ENCODE assay signal across 29 cellular contexts in genomic region chr5:42837601-42838000, GRCh38. TPM values are rescaled to one million over a fixed set of nuclear protein-coding genes. Genes with fewer than 3 reads are reported as not detected.
DNase-seq lines count a peak whose midpoint lies in the region; ATAC-seq, FAIRE-seq and TF ChIP-seq lines count a peak whose summit lies in the region.
"Had no signal": no experiment of that assay in that cellular context is flagged by ENCODE, and none has a peak within 500 bp of the region (broad histone marks: within the 10 kb centered on the region; RNA-seq: fewer than 3 reads in every experiment).

No MANE protein-coding gene starts in this region.

- no peak overlapping the region for H3K27ac ChIP-seq in liver (ENCODE audit: low read depth in 1 of 2, low read length in 2 of 2)
- no peak overlapping the region for H3K27ac ChIP-seq in right lobe of liver
- no peak overlapping the region for H3K27ac ChIP-seq in K562 (ENCODE audit: extremely low read depth, low read depth, low read length)
- peak overlapping the region; percentile 9 to 40 for H3K27ac ChIP-seq in mucosa of rectum (ENCODE audit: low read depth in 2 of 2, low read length in 2 of 2)
- H3K27ac ChIP-seq: 22Rv1, A549, BLaER1 had no signal

- TF ChIP-seq EP300 in K562 (IDR thresholded peaks at IDR 0.05; ENCODE audit: low read length) = no peak

- no TSS peak for BruUV-seq in K562 (replicated peaks; lab: Mats Ljungman, UMichigan)

- H3K36me3 ChIP-seq in liver (ENCODE audit: control insufficient read depth in 4 of 4, insufficient read depth in 3 of 4, low read depth in 1 of 4, low read length in 3 of 4) = no peaks in the 10 kb centered on the region
- H3K36me3 ChIP-seq in right lobe of liver = no peaks in the 10 kb centered on the region
- no peaks in the 10 kb centered on the region for H3K36me3 ChIP-seq in K562 (ENCODE audit: control insufficient read depth, insufficient read depth, low read length)
- no peaks in the 10 kb centered on the region for H3K36me3 ChIP-seq in mucosa of rectum (ENCODE audit: control insufficient read depth in 2 of 2, insufficient read depth in 2 of 2, low read length in 2 of 2)
- H3K36me3 ChIP-seq: BE2C, BLaER1 had no signal

- no peaks in the 10 kb centered on the region for H3K9me1 ChIP-seq in K562 (ENCODE audit: control insufficient read depth, insufficient read depth, low read length)

- H3K27me3 ChIP-seq in liver (ENCODE audit: control insufficient read depth in 4 of 4, insufficient read depth in 4 of 4, low read length in 3 of 4) (no peaks in the 10 kb centered on the region), right lobe of liver (no peaks in the 10 kb centered on the region), K562 (ENCODE audit: control insufficient read depth in 2 of 2, insufficient read depth in 2 of 2, low read length in 2 of 2) (no peaks in the 10 kb centered on the region), mucosa of rectum (ENCODE audit: control insufficient read depth in 2 of 2, insufficient read depth in 2 of 2, low read length in 2 of 2) (no peaks in the 10 kb centered on the region)
- H3K27me3 ChIP-seq: BE2C, BLaER1 had no signal

- peak overlapping the region; percentile 65 for H2AFZ ChIP-seq in K562 (ENCODE audit: low read depth, low read length)

- H3K4me2 ChIP-seq in K562 (ENCODE audit: insufficient read depth, low read length) = no peak overlapping the region
- H3K4me2 ChIP-seq: A549, BLaER1 had no signal

- H3K79me2 ChIP-seq in K562 (ENCODE audit: control insufficient read depth, insufficient read depth, low read length) = no peaks in the 10 kb centered on the region

- in situ Hi-C loops in K562 (cut with MboI) = no loop called here

- H3K9ac ChIP-seq in liver (ENCODE audit: low read depth in 1 of 2, low read length in 2 of 2) (no peak overlapping the region), K562 (ENCODE audit: insufficient read depth in 1 of 2, low read depth in 2 of 2, low read length in 2 of 2) (no peak overlapping the region), mucosa of rectum (ENCODE audit: low read depth in 1 of 2, low read length in 2 of 2) (no peak overlapping the region)
- H3K9ac ChIP-seq: BLaER1 had no signal

- CTCF ChIA-PET in K562 (lab: Yijun Ruan, JAX; ENCODE audit: low intra/inter-chr PET ratio) = no interaction called here

- DNase-seq in Right ventricle myocardium inferior (ENCODE audit: missing footprints) (no peak), cardiac septum (ENCODE audit: low spot score) (no peak), right lobe of liver (no peak), K562 (ENCODE audit: extremely low read depth in 1 of 4, low spot score in 3 of 4) (no peak)
- DNase-seq: AML-193; BE2C; C1 segment of cervical spinal cord; CD4-positive, alpha-beta memory T cell; CD4-positive, CD25-positive, alpha-beta regulatory T cell; CD8-positive, alpha-beta memory T cell; COR-L47; DMS 273 treated with DMSO at 0.1 percent for 48 hours; DMS153; DMS53; DMS79; DND-41; EL; GDM1 had no signal

- 89% methylated on average over 3 of the region's 3 CpGs for WGBS in liver
- WGBS in right lobe of liver (ENCODE audit: insufficient coverage, low coverage, low lambda C conversion rate, missing lambda C conversion rate) = 68% methylated on average over 3 of the region's 3 CpGs
- WGBS in K562 (ENCODE audit: insufficient coverage, low coverage, missing lambda C conversion rate) = 16% methylated on average over 3 of the region's 3 CpGs

- H3K9me3 ChIP-seq in liver (ENCODE audit: control insufficient read depth in 4 of 4, low read length in 3 of 4) (no peaks in the 10 kb centered on the region), right lobe of liver (no peaks in the 10 kb centered on the region), K562 (replicated peaks; ENCODE audit: control insufficient read depth, insufficient read depth, low read depth, low read length) (no peaks in the 10 kb centered on the region), mucosa of rectum (ENCODE audit: control insufficient read depth in 2 of 2, low read length in 2 of 2) (no peaks in the 10 kb centered on the region)
- H3K9me3 ChIP-seq: A549, BE2C had no signal

- no peaks in the 10 kb centered on the region for H4K20me1 ChIP-seq in K562 (replicated peaks; ENCODE audit: control insufficient read depth, insufficient read depth, low read length)
- H4K20me1 ChIP-seq: BLaER1 had no signal

- peak; percentile 38 for ATAC-seq in Right ventricle myocardium inferior
- no peak for ATAC-seq in right lobe of liver
- ATAC-seq in K562 = no peak
- ATAC-seq in HG02852 (IDR thresholded peaks at IDR 0.05; ENCODE audit: unreplicated experiment) = no peak
- ATAC-seq in GM19324 (IDR thresholded peaks at IDR 0.05; ENCODE audit: low FRiP score, unreplicated experiment) = no peak
- ATAC-seq: A549, GM12878 had no signal

- TF ChIP-seq POLR2A in right lobe of liver (IDR thresholded peaks at IDR 0.05) (no peak), K562 (conservative IDR thresholded peaks at IDR 0.05) (no peak)

- intact Hi-C loops in Right ventricle myocardium inferior (cut with DNase I) (no loop called here), cardiac septum (cut with DNase I) (no loop called here), right lobe of liver (cut with DNase I) (no loop called here), K562 (cut with micrococcal nuclease) (no loop called here)

- H3K4me1 ChIP-seq in liver (ENCODE audit: control insufficient read depth in 4 of 4, insufficient read depth in 4 of 4, low read length in 3 of 4) (peaks cover 13 to 33% (median 23%) of the 10 kb centered on the region in 4 donors), right lobe of liver (peaks cover 0 to 24% (median 8%) of the 10 kb centered on the region in 4 donors), K562 (replicated peaks in 1 of 2; ENCODE audit: control insufficient read depth in 2 of 2, insufficient read depth in 2 of 2, low read length in 2 of 2) (peaks cover 4 to 10% of the 10 kb centered on the region in 2 experiments; a peak in 3 of 5 replicates), mucosa of rectum (ENCODE audit: control insufficient read depth in 2 of 2, insufficient read depth in 2 of 2, low read length in 2 of 2) (peaks cover 0 to 3% of the 10 kb centered on the region in 2 donors)
- H3K4me1 ChIP-seq: A549, BE2C, BLaER1 had no signal

- POLR2A ChIA-PET in K562 (lab: Yijun Ruan, JAX) = interaction anchor here (0.7 to 1.4 kb wide), 4 partner anchors 18 to 27 kb away, joined by 3 to 4 read pairs (median 4); no protein-coding TSS in a partner anchor

- TF ChIP-seq RAD21 in liver (IDR thresholded peaks at IDR 0.05) = no peak
- TF ChIP-seq RAD21 in K562 (CRISPR knock-in tag; conservative IDR thresholded peaks at IDR 0.05 in 1 of 2, IDR thresholded peaks at IDR 0.05 in 1 of 2) = no peak

- TF ChIP-seq CTCF in liver (IDR thresholded peaks at IDR 0.05; ENCODE audit: low read depth, low read length, missing input control) = no peak
- TF ChIP-seq CTCF in right lobe of liver (IDR thresholded peaks at IDR 0.05) = no peak
- TF ChIP-seq CTCF in K562 (IDR thresholded peaks at IDR 0.05 in 2 of 3, conservative IDR thresholded peaks at IDR 0.05 in 1 of 3; ENCODE audit: insufficient read depth in 2 of 3, low read depth in 1 of 3, low read length in 3 of 3) = no peak

- no peak for FAIRE-seq in K562 (lab: Jason Lieb, UNC)
- FAIRE-seq: A549, GM12878, GM12892, GM18507 had no signal

- H3K4me3 ChIP-seq in liver (ENCODE audit: low read depth in 1 of 3, low read length in 3 of 3) (no peak overlapping the region), right lobe of liver (no peak overlapping the region), K562 (no peak overlapping the region), mucosa of rectum (ENCODE audit: low read length in 2 of 2) (no peak overlapping the region)
- H3K4me3 ChIP-seq: A549, BLaER1, GM12878 had no signal

TF ChIP-seq in liver, 16 proteins besides CTCF, POLR2A, EP300 and RAD21 (continues in another document):
- peak; percentile 40 for TF ChIP-seq YY1 (IDR thresholded peaks at IDR 0.05)
- no peak for TF ChIP-seq HNF4G (IDR thresholded peaks at IDR 0.05)

TF ChIP-seq in K562, 482 proteins besides CTCF, POLR2A, EP300 and RAD21:
- TF ChIP-seq GABPB1 (CRISPR knock-in tag; IDR thresholded peaks at IDR 0.05) = no peak
- no peak for TF ChIP-seq POU5F1 (IDR thresholded peaks at IDR 0.05; ENCODE audit: borderline replicate concordance, low read depth, low read length, partially characterized antibody)
- peak in 1 of 3 experiments; percentile 53 for TF ChIP-seq YY1 (IDR thresholded peaks at IDR 0.05; ENCODE audit: borderline replicate concordance in 1 of 3, control insufficient read depth in 1 of 3, extremely low read depth in 1 of 3, insufficient read depth in 3 of 3, insufficient read length in 1 of 3, insufficient replicate concordance in 2 of 3, low read depth in 1 of 3, low read length in 2 of 3)
- TF ChIP-seq PML (IDR thresholded peaks at IDR 0.05; ENCODE audit: low read length) = no peak
TF ChIP-seq in K562: peak in this region for 1.

RNA-seq across cellular contexts. Expression of gene SELENOP, which starts 25.9 kb away (rescaled TPM):
- total RNA-seq in Right ventricle myocardium inferior = 284 TPM
- 149 TPM for total RNA-seq in cardiac septum
- 1,000 to 10,000 TPM in 1 of 2 donors, 100 to 1,000 TPM in 1; 944 to 1,776 TPM for total RNA-seq in liver
- polyA plus RNA-seq in liver = 1,000 to 10,000 TPM in 1 of 2 donors, 100 to 1,000 TPM in 1; 880 to 1,788 TPM
- total RNA-seq in right lobe of liver = 1,000 to 10,000 TPM; 1,892 to 2,891 (median 2,149) TPM
- total RNA-seq in K562 (2011; cell fraction: chromatin; rRNA removed; ENCODE audit: low replicate concordance) = 2.3 and 8.7 TPM in 2 replicates
- total RNA-seq in K562 (2011; cell fraction: nucleolus; rRNA removed) = 0.67 and 3.2 TPM in 2 replicates
- total RNA-seq in K562 (2011; cell fraction: nucleoplasm; rRNA removed) = 4.3 and 4.7 TPM in 2 replicates
- total RNA-seq in K562 (2014; rRNA removed) = 3.3 and 5.6 TPM in 2 replicates
- 4.2 and 4.5 TPM in 2 replicates for total RNA-seq in K562 (2014; rRNA removed; fragmentation: Illumina TruSeq; extraction: Trizol)
- total RNA-seq in K562 (2015; rRNA removed; fragmentation: Illumina TruSeq; extraction: Trizol) = 5.2 and 6.3 TPM in 2 replicates
- 6.0 and 6.2 TPM in 2 replicates for total RNA-seq in K562 (2021)
- polyA plus RNA-seq in K562 (2011; rRNA removed) = 3.2 and 4.3 TPM in 2 replicates
- 2.1 and 2.5 TPM in 2 replicates for polyA plus RNA-seq in K562 (2011; cell fraction: cytosol; rRNA removed)
- 1.9 and 2.5 TPM in 2 replicates for polyA plus RNA-seq in K562 (2011; cell fraction: nucleus; rRNA removed)
- polyA plus RNA-seq in K562 (2012) = 5.5 and 10.3 TPM in 2 replicates
- polyA plus RNA-seq in K562 (2014; fragmentation: Illumina TruSeq; extraction: Trizol) = 4.5 TPM in 2 replicates
- polyA plus RNA-seq in K562 (2014; fragmentation: Nextera tagmentation; extraction: Ambion mirVana) = 1 to 10 TPM; 4.4 to 5.8 TPM
- polyA plus RNA-seq in K562 (2014; rRNA removed) = 3.9 and 5.6 TPM in 2 replicates
- polyA minus RNA-seq in K562 (2011; rRNA and poly(A)+ RNA removed) = 1.8 and 3.9 TPM in 2 replicates
- 1.2 and 4.0 TPM in 2 replicates for polyA minus RNA-seq in K562 (2011; cell fraction: cytosol; rRNA and poly(A)+ RNA removed)
- 1.5 and 3.6 TPM in 2 replicates for polyA minus RNA-seq in K562 (2011; cell fraction: nucleus; rRNA and poly(A)+ RNA removed)
- total RNA-seq: Daoy had no signal
- polyA plus RNA-seq: CD8-positive, alpha-beta memory T cell had no signal

Comparison
In these comparisons a context has a peak if more than half of its experiments do, and no peak if none do; other contexts are left out.
1. H3K27ac ChIP-seq: peak in mucosa of rectum (2 of 2); none in liver (0 of 2), right lobe of liver (0 of 3) and K562 (single experiment).
2. RNA of gene SELENOP, which starts 25.9 kb away (total RNA-seq): 1,892 to 2,891 TPM in right lobe of liver, 944 to 1,776 TPM in liver, 284 TPM in Right ventricle myocardium inferior (single experiment) and 149 TPM in cardiac septum (single experiment); 0.67 to 8.7 TPM in K562; every median in the first group is over 10 times any median in the second.